ENCODE assay signal across 8 cellular contexts in the genomic region with DNA sequence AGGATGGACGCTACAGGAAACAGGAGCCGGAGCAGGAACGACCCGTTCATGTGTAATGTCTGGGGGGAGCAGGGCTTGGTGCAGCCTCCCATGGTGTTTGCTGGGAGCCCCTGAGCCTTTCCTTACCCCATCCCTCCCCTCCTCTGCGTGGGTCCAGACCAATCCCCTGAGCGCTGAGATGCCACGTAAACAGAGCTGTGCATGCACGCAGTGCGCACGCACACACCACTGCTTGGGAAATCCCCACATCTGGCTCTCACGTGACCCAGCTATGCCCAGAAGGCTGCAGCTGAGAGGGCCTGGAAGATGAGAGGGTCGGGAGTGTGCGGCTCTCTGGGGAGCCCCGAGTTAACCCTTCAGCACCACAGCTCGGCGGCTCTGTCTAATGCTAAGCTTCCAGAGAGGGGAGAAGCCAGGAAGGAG.
DNase-seq lines count a peak whose midpoint lies in the region; ATAC-seq and TF ChIP-seq lines count a peak whose summit lies in the region.

No MANE protein-coding gene starts in this region.

- H3K4me3 ChIP-seq in AG04450 (ENCODE audit: low read depth, low read length) (peak overlapping the region; percentile 75), lung (no peak overlapping the region)

- no peaks in the 10 kb centered on the region for H3K27me3 ChIP-seq in AG04450 (ENCODE audit: control insufficient read depth, insufficient read depth, low read length)
- no peaks in the 10 kb centered on the region for H3K27me3 ChIP-seq in lung (ENCODE audit: control insufficient read depth, insufficient read depth)

- H3K9me3 ChIP-seq in AG04450 (ENCODE audit: control insufficient read depth, insufficient read depth, low read length) = no peaks in the 10 kb centered on the region; the same call in 1 of the 2 replicates
- H3K9me3 ChIP-seq in lung (ENCODE audit: control insufficient read depth in 2 of 2, insufficient read depth in 1 of 2, low read length in 1 of 2) = no peaks in the 10 kb centered on the region

- 16 to 22% methylated on average over 16 of the region's 16 CpGs for WGBS in lung, 2 donors

- POLR2A ChIA-PET in AG04450 (lab: Yijun Ruan, JAX) = interaction anchor here (0.6 to 1.5 kb wide), 12 partner anchors 9 to 88 kb away, joined by 3 to 19 read pairs (median 4); no protein-coding TSS in a partner anchor

- H3K36me3 ChIP-seq in lung (ENCODE audit: control insufficient read depth in 2 of 2, insufficient read depth in 2 of 2, low read length in 2 of 2) = no peaks in the 10 kb centered on the region

- DNase-seq in AG04450 (ENCODE audit: low read depth, low spot score) = peak; percentile 99
- DNase-seq in GM19238 (ENCODE audit: insufficient read length, low spot score) = peak; percentile 92
- peak; percentile 83 to 85 for DNase-seq in activated CD4-positive, alpha-beta T cell treated with anti-CD3 and anti-CD28 coated beads for 4 hours
- DNase-seq in dedifferentiated amniotic fluid mesenchymal stem cell (ENCODE audit: extremely low spot score) = peak; percentile 97
- peak; percentile 70 for DNase-seq in lung (ENCODE audit: low spot score)
- DNase-seq in stimulated activated CD4-positive, alpha-beta T cell treated with anti-CD3 and anti-CD28 coated beads, TNF-alpha, amount 100 ng/mL, for 4 hours (ENCODE audit: low read depth in 3 of 3) = peak; percentile 59 to 76 (median 71)
- no peak for DNase-seq in iPS-NIHi11 (ENCODE audit: low spot score)

- H3K4me1 ChIP-seq in lung (ENCODE audit: control insufficient read depth in 2 of 2, insufficient read depth in 2 of 2, low read length in 2 of 2) = peaks cover 0 to 10% of the 10 kb centered on the region in 2 donors

- TF ChIP-seq CTCF in AG04450 (IDR thresholded peaks at IDR 0.05; ENCODE audit: low read depth, low read length) (no peak), lung (IDR thresholded peaks at IDR 0.05; ENCODE audit: control extremely low read depth, extremely low read depth) (no peak)

- H3K27ac ChIP-seq in AG04450 (ENCODE audit: low read depth, low read length) = peak overlapping the region; percentile 100
- peak overlapping the region in 1 of 2 donors; percentile 3 for H3K27ac ChIP-seq in lung (ENCODE audit: low read depth in 1 of 2, low read length in 1 of 2)

- CTCF ChIA-PET in AG04450 (lab: Charles Lee) = interaction anchor here (1.0 to 1.1 kb wide), 3 partner anchors 8 to 85 kb away, joined by 3 to 6 read pairs (median 4); no protein-coding TSS in a partner anchor

- peak; percentile 56 for ATAC-seq in HG03457 (IDR thresholded peaks at IDR 0.05; ENCODE audit: unreplicated experiment)
- ATAC-seq in lung (ENCODE audit: insufficient read depth, low FRiP score) = peak; percentile 22
